In genomic region chr11:63767415-63768231, GRCh38 we compare ENCODE assay signal across 1 cellular context.
TF ChIP-seq lines count a peak whose summit lies in the region.

No MANE protein-coding gene starts in this region.

TF ChIP-seq in HEK293, 187 proteins besides CTCF, POLR2A, EP300 and RAD21 (continued from another document):
- TF ChIP-seq ZEB2 (tag by site-specific recombination; IDR thresholded peaks at IDR 0.05) (peak; percentile 41; the same call in 1 of the 2 replicates), ZBTB1 (tag by site-specific recombination; IDR thresholded peaks at IDR 0.05) (no peak), ZNF184 (tag by site-specific recombination; IDR thresholded peaks at IDR 0.05) (no peak), GLIS1 (tag by site-specific recombination; IDR thresholded peaks at IDR 0.05) (peak; percentile 32; the same call in 1 of the 2 replicates), ZFP69B (tag by site-specific recombination; IDR thresholded peaks at IDR 0.05) (peak; percentile 70), PRDM6 (tag by site-specific recombination; IDR thresholded peaks at IDR 0.05) (no peak), FEZF1 (tag by site-specific recombination; IDR thresholded peaks at IDR 0.05) (no peak), SP3 (tag by site-specific recombination; IDR thresholded peaks at IDR 0.05) (peak; percentile 46; the same call in 1 of the 2 replicates), ZBTB17 (tag by site-specific recombination; IDR thresholded peaks at IDR 0.05) (peak; percentile 17; the same call in 1 of the 2 replicates), ZNF48 (tag by site-specific recombination; IDR thresholded peaks at IDR 0.05) (no peak), ZBTB48 (tag by site-specific recombination; IDR thresholded peaks at IDR 0.05) (peak; percentile 27; the same call in 1 of the 2 replicates), PATZ1 (tag by site-specific recombination; IDR thresholded peaks at IDR 0.05) (peak; percentile 54; the same call in 1 of the 2 replicates), ZBTB20 (tag by site-specific recombination; IDR thresholded peaks at IDR 0.05) (peak; percentile 23; the same call in 1 of the 2 replicates), ZNF366 (tag by site-specific recombination; conservative IDR thresholded peaks at IDR 0.05) (0 out of 2 replicates have a peak, but pooled peaks have one; percentile 42), ZBTB8A (tag by site-specific recombination; IDR thresholded peaks at IDR 0.05) (peak; percentile 65), HIC1 (tag by site-specific recombination; IDR thresholded peaks at IDR 0.05) (no peak), GLIS2 (tag by site-specific recombination; IDR thresholded peaks at IDR 0.05) (peak; percentile 80), ZNF335 (tag by site-specific recombination; conservative IDR thresholded peaks at IDR 0.05) (peak; percentile 55), ZNF654 (tag by site-specific recombination; IDR thresholded peaks at IDR 0.05; ENCODE audit: low read depth) (0 out of 2 replicates have a peak, but pooled peaks have one; percentile 8)
- TF ChIP-seq, protein P1, sequence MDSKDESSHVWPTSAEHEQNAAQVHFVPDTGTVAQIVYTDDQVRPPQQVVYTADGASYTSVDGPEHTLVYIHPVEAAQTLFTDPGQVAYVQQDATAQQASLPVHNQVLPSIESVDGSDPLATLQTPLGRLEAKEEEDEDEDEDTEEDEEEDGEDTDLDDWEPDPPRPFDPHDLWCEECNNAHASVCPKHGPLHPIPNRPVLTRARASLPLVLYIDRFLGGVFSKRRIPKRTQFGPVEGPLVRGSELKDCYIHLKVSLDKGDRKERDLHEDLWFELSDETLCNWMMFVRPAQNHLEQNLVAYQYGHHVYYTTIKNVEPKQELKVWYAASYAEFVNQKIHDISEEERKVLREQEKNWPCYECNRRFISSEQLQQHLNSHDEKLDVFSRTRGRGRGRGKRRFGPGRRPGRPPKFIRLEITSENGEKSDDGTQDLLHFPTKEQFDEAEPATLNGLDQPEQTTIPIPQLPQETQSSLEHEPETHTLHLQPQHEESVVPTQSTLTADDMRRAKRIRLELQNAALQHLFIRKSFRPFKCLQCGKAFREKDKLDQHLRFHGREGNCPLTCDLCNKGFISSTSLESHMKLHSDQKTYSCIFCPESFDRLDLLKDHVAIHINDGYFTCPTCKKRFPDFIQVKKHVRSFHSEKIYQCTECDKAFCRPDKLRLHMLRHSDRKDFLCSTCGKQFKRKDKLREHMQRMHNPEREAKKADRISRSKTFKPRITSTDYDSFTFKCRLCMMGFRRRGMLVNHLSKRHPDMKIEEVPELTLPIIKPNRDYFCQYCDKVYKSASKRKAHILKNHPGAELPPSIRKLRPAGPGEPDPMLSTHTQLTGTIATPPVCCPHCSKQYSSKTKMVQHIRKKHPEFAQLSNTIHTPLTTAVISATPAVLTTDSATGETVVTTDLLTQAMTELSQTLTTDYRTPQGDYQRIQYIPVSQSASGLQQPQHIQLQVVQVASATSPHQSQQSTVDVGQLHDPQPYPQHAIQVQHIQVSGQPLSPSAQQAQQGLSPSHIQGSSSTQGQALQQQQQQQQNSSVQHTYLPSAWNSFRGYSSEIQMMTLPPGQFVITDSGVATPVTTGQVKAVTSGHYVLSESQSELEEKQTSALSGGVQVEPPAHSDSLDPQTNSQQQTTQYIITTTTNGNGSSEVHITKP (tag by site-specific recombination; IDR thresholded peaks at IDR 0.05): peak; percentile 94
